Comparison of ENCODE assay signal across 10 cellular contexts in genomic region chr3:52190294-52190841, GRCh38. TPM values are rescaled to one million over a fixed set of nuclear protein-coding genes. Genes with fewer than 3 reads are reported as not detected.
DNase-seq lines count a peak whose midpoint lies in the region; ATAC-seq and TF ChIP-seq lines count a peak whose summit lies in the region.
"Had no signal": no experiment of that assay in that cellular context is flagged by ENCODE, and none has a peak within 500 bp of the region (broad histone marks: within the 10 kb centered on the region; RNA-seq: fewer than 3 reads in every experiment).

No MANE protein-coding gene starts in this region.

- no peak for TF ChIP-seq CTCF in breast epithelium (IDR thresholded peaks at IDR 0.05)
- TF ChIP-seq CTCF in right lobe of liver (IDR thresholded peaks at IDR 0.05), result no peak
- no peak for TF ChIP-seq CTCF in thyroid gland (IDR thresholded peaks at IDR 0.05)
- no peak for TF ChIP-seq CTCF in GM13976 (IDR thresholded peaks at IDR 0.05; ENCODE audit: borderline replicate concordance, control extremely low read depth, extremely low read depth, insufficient read depth, missing control alignments)

- no peaks in the 10 kb centered on the region for H3K36me3 ChIP-seq in breast epithelium
- no peaks in the 10 kb centered on the region for H3K36me3 ChIP-seq in right lobe of liver
- H3K36me3 ChIP-seq in thyroid gland, result no peaks in the 10 kb centered on the region
- H3K36me3 ChIP-seq in CD8-positive, alpha-beta memory T cell (ENCODE audit: insufficient read depth, low read length), result no peaks in the 10 kb centered on the region

- no peaks in the 10 kb centered on the region for H3K36me3 Mint-ChIP-seq in CD8-positive, alpha-beta memory T cell

- H3K4me3 ChIP-seq in breast epithelium, result no peak overlapping the region
- H3K4me3 ChIP-seq in right lobe of liver, result no peak overlapping the region
- H3K4me3 ChIP-seq in thyroid gland (replicated peaks in 1 of 3), result no peak overlapping the region
- no peak overlapping the region for H3K4me3 ChIP-seq in CD8-positive, alpha-beta memory T cell (ENCODE audit: low read length)

- no peaks in the 10 kb centered on the region for H3K9me3 Mint-ChIP-seq in CD8-positive, alpha-beta memory T cell

- TF ChIP-seq POLR2A in breast epithelium (IDR thresholded peaks at IDR 0.05) (no peak), right lobe of liver (IDR thresholded peaks at IDR 0.05) (no peak), thyroid gland (IDR thresholded peaks at IDR 0.05) (no peak)

- intact Hi-C loops in breast epithelium (cut with DNase I; ENCODE audit: low total_unique reads), result no loop called here
- intact Hi-C loops in right lobe of liver (cut with DNase I), result no loop called here
- intact Hi-C loops in thyroid gland (cut with DNase I), result loop anchor here (5.0 kb wide), 1 partner anchor 43 kb away; no protein-coding TSS in a partner anchor

- POLR2A ChIA-PET in CD8-positive, alpha-beta memory T cell (lab: Charles Lee), result no interaction called here

- CTCF ChIA-PET in CD8-positive, alpha-beta memory T cell (lab: Charles Lee), result interaction anchor here (0.9 kb wide), 1 partner anchor 246 kb away, joined by 3 read pairs; no protein-coding TSS in a partner anchor

- ATAC-seq in right lobe of liver, result no peak
- no peak for ATAC-seq in HG02623 (IDR thresholded peaks at IDR 0.05; ENCODE audit: unreplicated experiment)

- H3K4me1 Mint-ChIP-seq in CD8-positive, alpha-beta memory T cell, result no peaks in the 10 kb centered on the region

- H3K27me3 Mint-ChIP-seq in CD8-positive, alpha-beta memory T cell, result no peaks in the 10 kb centered on the region

- peaks cover 0 to 7% of the 10 kb centered on the region in 2 donors for H3K4me1 ChIP-seq in breast epithelium
- H3K4me1 ChIP-seq in right lobe of liver, result peaks cover 0 to 53% (median 11%) of the 10 kb centered on the region in 4 donors
- peaks cover 20 to 30% of the 10 kb centered on the region in 2 donors for H3K4me1 ChIP-seq in thyroid gland
- H3K4me1 ChIP-seq in CD8-positive, alpha-beta memory T cell (ENCODE audit: insufficient read depth, low read length), result no peaks in the 10 kb centered on the region

- H3K9me3 ChIP-seq in breast epithelium (no peaks in the 10 kb centered on the region), right lobe of liver (no peaks in the 10 kb centered on the region), thyroid gland (no peaks in the 10 kb centered on the region)
- H3K9me3 ChIP-seq in CD8-positive, alpha-beta memory T cell (ENCODE audit: low read length), result no peaks in the 10 kb centered on the region

- peak; percentile 77 for DNase-seq in HT1080 (ENCODE audit: low read depth)
- peak in 1 of 2 donors; percentile 57 for DNase-seq in breast epithelium (ENCODE audit: low spot score in 2 of 2)
- peak in 2 of 3 donors; percentile 19 to 54 for DNase-seq in right lobe of liver
- peak; percentile 68 to 77 for DNase-seq in thyroid gland
- no peak for DNase-seq in GM13976 (ENCODE audit: low spot score)
- DNase-seq in stimulated activated CD4-positive, alpha-beta T cell treated with anti-CD3 and anti-CD28 coated beads, Interleukin-4, amount 100 ng/mL, for 4 hours, result no peak
- DNase-seq in CD8-positive, alpha-beta memory T cell, result no peak
- DNase-seq: NCI-H1417 had no signal

- in situ Hi-C loops in GM13976 (cut with MboI; ENCODE audit: low sequenced_read_pairs, unreplicated experiment), result no loop called here

- no peak overlapping the region for H3K27ac Mint-ChIP-seq in CD8-positive, alpha-beta memory T cell

- no peak overlapping the region for H3K4me3 Mint-ChIP-seq in CD8-positive, alpha-beta memory T cell

- no peaks in the 10 kb centered on the region for H3K27me3 ChIP-seq in breast epithelium
- no peaks in the 10 kb centered on the region for H3K27me3 ChIP-seq in right lobe of liver
- no peaks in the 10 kb centered on the region for H3K27me3 ChIP-seq in thyroid gland
- no peaks in the 10 kb centered on the region for H3K27me3 ChIP-seq in CD8-positive, alpha-beta memory T cell (ENCODE audit: insufficient read depth, low read length, poor library complexity, severe bottlenecking)

- H3K27ac ChIP-seq in breast epithelium (peak overlapping the region; percentile 65 to 71), right lobe of liver (peak overlapping the region in 1 of 3 donors; percentile 100), thyroid gland (peak overlapping the region; percentile 2 to 61 (median 53))
- no peak overlapping the region for H3K27ac ChIP-seq in CD8-positive, alpha-beta memory T cell (ENCODE audit: low read depth, low read length)

- whole genome bisulfite sequencing in right lobe of liver (ENCODE audit: insufficient coverage, low coverage, low lambda C conversion rate, missing lambda C conversion rate), result 82% methylated on average over 2 of the region's 5 CpGs
- WGBS in thyroid gland, 2 donors, result 40 to 53% methylated on average over 3 to 4 of the region's 5 CpGs

RNA-seq across cellular contexts. Expression of gene ALAS1, which starts 7.6 kb away (rescaled TPM):
- total RNA-seq in HT1080 (2014; rRNA removed; shearing (Covaris generic)), result 57.6 and 71.5 TPM in 2 replicates
- polyA plus RNA-seq in HT1080 (2015; cell fraction: cytosol; rRNA removed), result 41.4 and 41.5 TPM in 2 replicates
- 60.8 and 66.9 TPM in 2 replicates for polyA plus RNA-seq in HT1080 (2015; cell fraction: nucleus; rRNA removed)
- 10 to 100 TPM; 25.9 to 34.7 (median 33.3) TPM for total RNA-seq in breast epithelium
- 100 to 1,000 TPM in 4 of 6 experiments, 10 to 100 TPM in 2; 73.4 to 783 (median 147) TPM for total RNA-seq in right lobe of liver
- total RNA-seq in thyroid gland, result 10 to 100 TPM; 27.7 to 51.9 (median 45.9) TPM
- total RNA-seq in CD8-positive, alpha-beta memory T cell, result 10 to 100 TPM; 72.2 to 73.0 TPM
- polyA plus RNA-seq in CD8-positive, alpha-beta memory T cell, result 32.9 TPM

RNA-seq across cellular contexts. Expression of gene TLR9, which starts 35.1 kb away (rescaled TPM):
- not detected in 2 replicates for total RNA-seq in HT1080 (2014; rRNA removed; shearing (Covaris generic))
- polyA plus RNA-seq in HT1080 (2015; cell fraction: cytosol; rRNA removed), result not detected in 2 replicates
- not detected in 2 replicates for polyA plus RNA-seq in HT1080 (2015; cell fraction: nucleus; rRNA removed)
- total RNA-seq in breast epithelium (under 1 TPM in 1 of 3 donors, not detected in 2; 0.29 TPM), right lobe of liver (under 1 TPM in 4 of 6 experiments, not detected in 2; 0.12 to 0.59 (median 0.24) TPM), thyroid gland (under 1 TPM in 1 of 4 donors, not detected in 3; 0.40 TPM)
- under 1 TPM; 0.16 to 0.22 TPM for total RNA-seq in CD8-positive, alpha-beta memory T cell
- 0.16 TPM for polyA plus RNA-seq in CD8-positive, alpha-beta memory T cell
- total RNA-seq: dermis microvascular lymphatic vessel endothelial cell had no signal

RNA-seq across cellular contexts. Expression of gene POC1A, which starts 36.1 kb away (rescaled TPM):
- 26.0 and 31.3 TPM in 2 replicates for total RNA-seq in HT1080 (2014; rRNA removed; shearing (Covaris generic))
- 17.3 and 19.4 TPM in 2 replicates for polyA plus RNA-seq in HT1080 (2015; cell fraction: cytosol; rRNA removed)
- 19.2 and 20.0 TPM in 2 replicates for polyA plus RNA-seq in HT1080 (2015; cell fraction: nucleus; rRNA removed)
- total RNA-seq in breast epithelium (1 to 10 TPM; 1.9 to 2.7 (median 2.6) TPM), right lobe of liver (1 to 10 TPM; 2.0 to 4.3 (median 3.2) TPM), thyroid gland (1 to 10 TPM in 2 of 4 donors, under 1 TPM in 2; 0.40 to 2.8 (median 1.5) TPM)
- 10 to 100 TPM; 22.6 to 22.7 TPM for total RNA-seq in CD8-positive, alpha-beta memory T cell
- polyA plus RNA-seq in CD8-positive, alpha-beta memory T cell, result 1.5 TPM

RNA-seq across cellular contexts. Expression of gene TWF2, which starts 48.6 kb away (rescaled TPM):
- total RNA-seq in HT1080 (2014; rRNA removed; shearing (Covaris generic)), result 180 and 202 TPM in 2 replicates
- 188 and 212 TPM in 2 replicates for polyA plus RNA-seq in HT1080 (2015; cell fraction: cytosol; rRNA removed)
- 166 and 185 TPM in 2 replicates for polyA plus RNA-seq in HT1080 (2015; cell fraction: nucleus; rRNA removed)
- total RNA-seq in breast epithelium, result 10 to 100 TPM; 52.7 to 84.5 (median 65.2) TPM
- total RNA-seq in right lobe of liver, result 10 to 100 TPM; 12.9 to 34.4 (median 23.7) TPM
- 10 to 100 TPM; 28.3 to 61.1 (median 50.4) TPM for total RNA-seq in thyroid gland
- total RNA-seq in CD8-positive, alpha-beta memory T cell, result 100 to 1,000 TPM in 1 of 2 experiments, 10 to 100 TPM in 1; 98.2 to 101 TPM
- polyA plus RNA-seq in CD8-positive, alpha-beta memory T cell, result 138 TPM

RNA-seq across cellular contexts. Expression of gene PPM1M, which starts 55.2 kb away (rescaled TPM):
- 1.5 and 1.8 TPM in 2 replicates for total RNA-seq in HT1080 (2014; rRNA removed; shearing (Covaris generic))
- polyA plus RNA-seq in HT1080 (2015; cell fraction: cytosol; rRNA removed), result 6.9 and 7.5 TPM in 2 replicates
- polyA plus RNA-seq in HT1080 (2015; cell fraction: nucleus; rRNA removed), result 17.7 and 23.2 TPM in 2 replicates
- total RNA-seq in breast epithelium, result 10 to 100 TPM; 15.4 to 31.2 (median 20.2) TPM
- 1 to 10 TPM; 2.8 to 7.1 (median 4.5) TPM for total RNA-seq in right lobe of liver
- total RNA-seq in thyroid gland, result 10 to 100 TPM; 15.8 to 22.8 (median 18.0) TPM
- 10 to 100 TPM; 56.6 to 60.8 TPM for total RNA-seq in CD8-positive, alpha-beta memory T cell
- polyA plus RNA-seq in CD8-positive, alpha-beta memory T cell, result 81.8 TPM

Comparison
In these comparisons a context has a peak if more than half of its experiments do, and no peak if none do; other contexts are left out.
1. DNase-seq: peak in HT1080 (single experiment), right lobe of liver (2 of 3) and thyroid gland (2 of 2); none in GM13976 (single experiment), stimulated activated CD4-positive, alpha-beta T cell treated with anti-CD3 and anti-CD28 coated beads, Interleukin-4, amount 100 ng/mL, for 4 hours (0 of 2) and CD8-positive, alpha-beta memory T cell (0 of 5).